Comparison of ENCODE assay signal across 8 cellular contexts in the genomic region with DNA sequence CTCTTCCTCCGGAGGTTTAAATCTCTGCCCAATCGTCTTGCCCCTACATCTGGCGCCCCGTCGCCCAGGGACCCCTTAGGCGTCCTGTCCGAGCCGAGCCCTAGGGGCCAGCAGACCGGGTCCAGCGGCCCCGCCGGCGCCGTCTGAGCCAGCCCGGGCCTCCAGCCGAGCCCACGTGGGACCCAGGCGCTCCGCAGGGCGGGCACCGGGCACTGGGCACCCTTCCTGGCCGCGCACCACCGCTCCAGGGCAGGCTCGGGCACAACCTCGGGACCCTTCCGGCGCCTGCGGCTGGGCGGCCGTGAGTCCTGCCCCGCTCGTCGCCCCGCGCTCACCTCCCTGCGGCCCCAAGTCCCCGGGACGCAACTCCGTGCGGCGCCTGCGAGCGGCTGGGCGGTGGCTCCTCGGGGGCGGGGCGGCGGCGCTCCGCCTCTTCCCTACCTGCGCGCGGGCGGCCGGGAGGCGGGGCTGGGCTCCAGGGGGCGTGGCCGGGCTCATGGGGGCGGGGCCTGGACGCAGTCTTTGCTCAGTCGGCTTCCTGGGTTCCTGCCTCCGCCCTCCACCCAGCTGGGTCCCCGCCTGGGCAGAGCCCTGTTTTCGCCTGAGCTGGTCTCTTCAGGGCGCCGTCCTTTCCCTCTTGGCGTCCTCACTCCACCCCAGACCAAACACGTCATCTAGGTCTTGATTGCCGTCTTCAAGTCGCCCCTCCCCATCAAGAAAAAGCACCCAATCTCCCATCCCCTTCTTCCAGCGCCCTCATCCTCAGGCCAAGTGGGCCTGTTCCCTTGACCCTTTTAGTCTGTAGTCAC. TPM values are rescaled to one million over a fixed set of nuclear protein-coding genes. Genes with fewer than 3 reads are reported as not detected.
DNase-seq lines count a peak whose midpoint lies in the region; ATAC-seq, FAIRE-seq and TF ChIP-seq lines count a peak whose summit lies in the region.

A gene (minus strand): TSS at position 406 of the 809 bp plus-strand sequence. CDS start 19,899 bp downstream, outside the sequence.

- H3K4me1 ChIP-seq in keratinocyte (ENCODE audit: control insufficient read depth, extremely low read depth, insufficient read depth, low read length) = peaks cover 33% of the 10 kb centered on the region

- peaks cover 3% of the 10 kb centered on the region for H3K9me1 ChIP-seq in keratinocyte (ENCODE audit: control insufficient read depth, extremely low read depth, insufficient read depth, low read length)

- FAIRE-seq in keratinocyte (lab: Jason Lieb, UNC) = peak; percentile 58

- DNase-seq in 8988T (peak; percentile 91), NCI-H2227 treated with DMSO at 0.1 percent for 48 hours (lab: John Stamatoyannopoulos, UW) (peak; percentile 67), caudate nucleus (lab: John Stamatoyannopoulos, UW) (peak in 55 of 61 donors; percentile 24 to 85 (median 59)), keratinocyte (ENCODE audit: low read depth, low spot score) (peak; percentile 91)
- peak; percentile 97 for DNase-seq in stimulated activated CD4-positive, alpha-beta T cell treated with anti-CD3 and anti-CD28 coated beads, Interleukin-15, amount 100 ng/mL, for 1 hour (ENCODE audit: low read depth in 1 of 2, low spot score in 1 of 2)

- peaks cover 0 to 2% of the 10 kb centered on the region in 2 experiments for H3K36me3 ChIP-seq in keratinocyte (ENCODE audit: control insufficient read depth in 2 of 2, extremely low read depth in 1 of 2, insufficient read depth in 2 of 2, low read length in 2 of 2)

- TF ChIP-seq POLR2A in GM18526 (IDR thresholded peaks at IDR 0.05; ENCODE audit: extremely low read depth, insufficient read length) = peak; percentile 94

- peak within 1 kb of the TSS; percentile 93 for H2AFZ ChIP-seq in keratinocyte (ENCODE audit: control insufficient read depth, low read length)

- peak; percentile 67 for ATAC-seq in HG03095 (IDR thresholded peaks at IDR 0.05; ENCODE audit: unreplicated experiment)
- ATAC-seq in activated CD4-positive, CD25-positive, alpha-beta regulatory T cell treated with anti-CD3 and anti-CD28 coated beads, Interleukin-2, amount 50 U/mL, for 24 hours = peak; percentile 91

- peak within 1 kb of the TSS; percentile 91 for H3K27ac ChIP-seq in caudate nucleus (ENCODE audit: low read depth, low read length)
- H3K27ac ChIP-seq in keratinocyte (ENCODE audit: control insufficient read depth, insufficient read depth, low read length) = peak within 1 kb of the TSS; percentile 91

- H3K4me3 ChIP-seq in keratinocyte (ENCODE audit: control insufficient read depth in 2 of 3, extremely low read depth in 1 of 3, insufficient read depth in 2 of 3, low read depth in 1 of 3, low read length in 3 of 3) = peak within 1 kb of the TSS; percentile 87 to 97 (median 94)

- H4K20me1 ChIP-seq in keratinocyte (ENCODE audit: control insufficient read depth, extremely low read depth, insufficient read depth, low read length) = peaks cover 12% of the 10 kb centered on the region

- no peak for TF ChIP-seq CTCF in keratinocyte (optimal IDR thresholded peaks at IDR 0.05 in 1 of 3, IDR thresholded peaks at IDR 0.05 in 1 of 3, conservative IDR thresholded peaks at IDR 0.05 in 1 of 3; ENCODE audit: extremely low read depth in 1 of 3, insufficient read depth in 2 of 3, low read length in 3 of 3)

- H3K79me2 ChIP-seq in keratinocyte (ENCODE audit: control insufficient read depth, insufficient read depth, low read length) = peaks cover 44% of the 10 kb centered on the region

- no peaks in the 10 kb centered on the region for H3K9me3 ChIP-seq in keratinocyte (ENCODE audit: control insufficient read depth, low read depth, low read length)

- H3K4me2 ChIP-seq in keratinocyte (ENCODE audit: control insufficient read depth, extremely low read depth, insufficient read depth, low read depth, low read length) = peak within 1 kb of the TSS; percentile 84

- dilution Hi-C loops in keratinocyte (cut with MboI; ENCODE audit: extremely low pct_ligation_motif_present, low sequenced_read_pairs) = no loop called here

- H3K27me3 ChIP-seq in keratinocyte (ENCODE audit: control insufficient read depth, extremely low read depth, insufficient read depth, low read length) = no peaks in the 10 kb centered on the region

- peak within 1 kb of the TSS; percentile 95 for H3K9ac ChIP-seq in keratinocyte (ENCODE audit: control insufficient read depth, extremely low read depth, insufficient read depth, low read length)

RNA-seq across cellular contexts. Expression of the gene that starts here (rescaled TPM):
- 14.9 to 22.6 TPM (median 20.6 TPM) in 3 replicates for polyA plus RNA-seq in keratinocyte
- 27.6 TPM for polyA plus RNA-seq in keratinocyte (2011; ENCODE audit: low read depth)
- 9.1 and 16.9 TPM in 2 replicates for polyA plus RNA-seq in keratinocyte (2011; cell fraction: cytosol; rRNA removed)
- polyA plus RNA-seq in keratinocyte (2011; cell fraction: nucleus; rRNA removed) = 61.7 and 94.2 TPM in 2 replicates
- polyA plus RNA-seq in keratinocyte (2012; ENCODE audit: low replicate concordance) = 40.0 and 43.0 TPM in 2 replicates
- polyA minus RNA-seq in keratinocyte = 25.6 to 54.8 TPM (median 27.0 TPM) in 3 replicates
- polyA minus RNA-seq in keratinocyte (2011; cell fraction: cytosol; rRNA and poly(A)+ RNA removed) = 32.8 TPM
- 53.1 and 55.9 TPM in 2 replicates for polyA minus RNA-seq in keratinocyte (2011; cell fraction: nucleus; rRNA and poly(A)+ RNA removed)

Comparison
In these comparisons a context has a peak if more than half of its experiments do, and no peak if none do; other contexts are left out.
1. Peak in every context shown above with its lines: DNase-seq, ATAC-seq, H3K4me3 ChIP-seq and H3K27ac ChIP-seq.